1 cellular context compared by ENCODE assay signal in genomic region chr16:4915226-4915761, GRCh38.
TF ChIP-seq lines count a peak whose summit lies in the region.

No MANE protein-coding gene starts in this region.

TF ChIP-seq in SK-N-SH, 30 proteins besides CTCF, POLR2A, EP300 and RAD21 (continued from another document):
- TF ChIP-seq REST (IDR thresholded peaks at IDR 0.05; ENCODE audit: low read depth, low read length) (no peak), MAX (IDR thresholded peaks at IDR 0.05; ENCODE audit: low read depth) (0 out of 2 replicates have a peak, but pooled peaks have one; percentile 27), SIN3A (IDR thresholded peaks at IDR 0.05; ENCODE audit: borderline replicate concordance, low read depth, low read length) (no peak), RXRA (IDR thresholded peaks at IDR 0.05; ENCODE audit: borderline replicate concordance, low read depth) (no peak; the same call in 1 of the 2 replicates), SMC3 (IDR thresholded peaks at IDR 0.05; ENCODE audit: low read depth, low read length) (no peak), GABPA (IDR thresholded peaks at IDR 0.05; ENCODE audit: low read depth) (no peak), FOXM1 (IDR thresholded peaks at IDR 0.05; ENCODE audit: low read depth) (no peak), IRF3 (IDR thresholded peaks at IDR 0.05; ENCODE audit: low read depth, low read length) (no peak), FOXJ3 (CRISPR knock-in tag; IDR thresholded peaks at IDR 0.05) (no peak), NFIC (IDR thresholded peaks at IDR 0.05; ENCODE audit: borderline replicate concordance) (no peak), USF1 (IDR thresholded peaks at IDR 0.05; ENCODE audit: borderline replicate concordance, low read depth) (no peak), CHD2 (IDR thresholded peaks at IDR 0.05; ENCODE audit: low read length, partially characterized antibody) (no peak), ELF1 (IDR thresholded peaks at IDR 0.05) (no peak), ZBTB33 (IDR thresholded peaks at IDR 0.05; ENCODE audit: borderline replicate concordance, low read depth) (peak; percentile 29; the same call in 1 of the 2 replicates), GATA2 (CRISPR knock-in tag; IDR thresholded peaks at IDR 0.05) (no peak), JUND (IDR thresholded peaks at IDR 0.05) (no peak)
